2 cellular contexts compared by ENCODE assay signal in genomic region chr16:57145046-57145963, GRCh38.
A peak's percentile ranks its signal among the peaks of the same experiment; 100 is the strongest.
TF ChIP-seq lines count a peak whose summit lies in the region.

No MANE protein-coding gene starts in this region.

TF ChIP-seq in K562, 482 proteins besides CTCF, POLR2A, EP300 and RAD21 (continues in another document):
- TF ChIP-seq POLR3A (IDR thresholded peaks at IDR 0.05; ENCODE audit: borderline replicate concordance, extremely low read depth, insufficient read depth, insufficient read length) (no peak), ZNF431 (CRISPR knock-in tag; IDR thresholded peaks at IDR 0.05) (no peak), FOXP4 (CRISPR knock-in tag; IDR thresholded peaks at IDR 0.05; ENCODE audit: borderline replicate concordance) (no peak), ERF (CRISPR knock-in tag; IDR thresholded peaks at IDR 0.05) (no peak), MBD1 (CRISPR knock-in tag; IDR thresholded peaks at IDR 0.05) (no peak), CBX8 (IDR thresholded peaks at IDR 0.05; ENCODE audit: borderline replicate concordance, extremely low read depth, low read depth, low read length, poor library complexity, severe bottlenecking) (no peak), XRCC4 (IDR thresholded peaks at IDR 0.05; ENCODE audit: extremely low read depth, insufficient read depth, insufficient read length) (no peak), PPARD (CRISPR knock-in tag; IDR thresholded peaks at IDR 0.05) (no peak), FOXJ3 (CRISPR knock-in tag; IDR thresholded peaks at IDR 0.05) (no peak), ETV1 (tag; conservative IDR thresholded peaks at IDR 0.05; ENCODE audit: low read depth) (peak; percentile 27; the same call in 1 of the 2 replicates), AFF1 (IDR thresholded peaks at IDR 0.05; ENCODE audit: low read depth in 1 of 2, partially characterized antibody in 2 of 2) (no peak), TCF7L2 (IDR thresholded peaks at IDR 0.05; ENCODE audit: low read depth, low read length) (no peak), SAFB2 (IDR thresholded peaks at IDR 0.05; ENCODE audit: borderline replicate concordance, low read depth, low read length, severe bottlenecking) (no peak), FOXO4 (CRISPR knock-in tag; IDR thresholded peaks at IDR 0.05) (no peak), PKNOX1 (IDR thresholded peaks at IDR 0.05) (no peak), SIN3A (IDR thresholded peaks at IDR 0.05; ENCODE audit: borderline replicate concordance in 2 of 2, control insufficient read depth in 1 of 2, low read depth in 2 of 2, low read length in 2 of 2) (no peak), ZNF778 (CRISPR knock-in tag; IDR thresholded peaks at IDR 0.05) (no peak), HEY1 (CRISPR knock-in tag; IDR thresholded peaks at IDR 0.05; ENCODE audit: borderline replicate concordance) (no peak), DPF2 (IDR thresholded peaks at IDR 0.05) (no peak)

TF ChIP-seq in liver, 16 proteins besides CTCF, POLR2A, EP300 and RAD21:
- TF ChIP-seq HNF4G (IDR thresholded peaks at IDR 0.05) (no peak), NR2F2 (IDR thresholded peaks at IDR 0.05) (peak; percentile 83), SP1 (IDR thresholded peaks at IDR 0.05) (no peak), MAX (IDR thresholded peaks at IDR 0.05) (no peak), EGR1 (IDR thresholded peaks at IDR 0.05; ENCODE audit: low read depth in 2 of 2) (no peak)
